Comparison of ENCODE assay signal across 8 cellular contexts in the genomic region with DNA sequence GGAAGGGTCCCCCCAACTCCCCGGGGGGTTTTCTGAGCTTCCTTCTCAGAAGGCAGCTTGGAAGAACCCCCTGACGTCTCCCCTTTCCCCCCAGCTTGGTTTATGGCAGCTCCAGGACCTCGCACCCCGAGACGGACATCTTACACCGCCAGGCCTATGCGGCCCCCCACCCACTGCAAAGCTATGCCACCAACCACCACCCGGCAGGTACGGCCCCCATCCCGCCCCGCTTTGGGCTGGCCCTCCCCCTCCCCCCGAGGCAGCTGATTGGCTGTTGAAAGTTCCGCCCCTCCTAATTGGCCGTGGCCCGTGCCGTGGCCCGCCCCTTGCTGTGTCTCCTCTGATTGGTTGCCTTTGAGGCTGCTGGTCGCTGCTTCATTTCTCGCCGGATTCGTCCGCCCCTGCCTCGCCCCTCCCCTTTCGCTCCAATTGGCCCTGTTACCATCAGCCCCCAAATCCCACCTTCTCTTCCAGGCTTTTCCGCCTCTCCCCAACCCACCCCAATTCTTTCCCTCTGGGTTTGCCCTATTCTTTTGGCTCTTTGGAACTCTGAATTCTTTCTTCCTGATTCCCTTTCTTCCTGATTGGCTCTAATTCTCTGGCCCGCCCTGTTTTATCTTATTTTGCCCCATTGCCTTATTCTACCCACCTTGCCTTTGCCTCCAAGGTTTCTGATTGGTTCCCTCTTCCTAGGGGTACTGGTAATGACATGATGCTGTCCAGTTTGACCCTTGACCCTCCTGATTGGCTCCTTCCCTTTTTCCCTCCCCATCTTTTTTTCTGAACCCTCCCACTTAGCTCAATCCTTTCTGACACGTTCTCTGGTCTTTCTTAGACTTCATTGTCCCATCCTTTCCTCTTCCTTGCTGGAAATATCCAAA. TPM values are rescaled to one million over a fixed set of nuclear protein-coding genes. Genes with fewer than 3 reads are reported as not detected.
DNase-seq lines count a peak whose midpoint lies in the region; ATAC-seq, FAIRE-seq and TF ChIP-seq lines count a peak whose summit lies in the region.

No MANE protein-coding gene starts in this region.

- peak; percentile 52 for ATAC-seq in HG02642 (IDR thresholded peaks at IDR 0.05; ENCODE audit: poor library complexity, unreplicated experiment)
- no peak for ATAC-seq in GM18858 (IDR thresholded peaks at IDR 0.05; ENCODE audit: unreplicated experiment)

- H2AFZ ChIP-seq in keratinocyte (ENCODE audit: control insufficient read depth, low read length) = peak overlapping the region; percentile 36

- peaks cover 6 to 17% of the 10 kb centered on the region in 2 experiments for H3K36me3 ChIP-seq in keratinocyte (ENCODE audit: control insufficient read depth in 2 of 2, extremely low read depth in 1 of 2, insufficient read depth in 2 of 2, low read length in 2 of 2)

- DNase-seq in NCI-H2171 treated with DMSO at 0.1 percent for 48 hours (lab: John Stamatoyannopoulos, UW) (peak; percentile 91), cerebellar cortex (ENCODE audit: low spot score) (peak; percentile 96), keratinocyte (ENCODE audit: low read depth, low spot score) (no peak)
- peak; percentile 92 for DNase-seq in activated CD4-positive, CD25-positive, alpha-beta regulatory T cell treated with anti-CD3 and anti-CD28 coated beads, Interleukin-2, amount 50 U/mL, for 72 hours
- DNase-seq in stimulated activated CD4-positive, alpha-beta T cell treated with anti-CD3 and anti-CD28 coated beads, Interleukin-12 subunit alpha, Interleukin-12 subunit beta, amount 100 ng/mL, for 24 hours (ENCODE audit: low read depth in 2 of 2) = peak; percentile 79 to 96

- H3K4me2 ChIP-seq in keratinocyte (ENCODE audit: control insufficient read depth, extremely low read depth, insufficient read depth, low read depth, low read length) = peak overlapping the region; percentile 98

- H3K79me2 ChIP-seq in keratinocyte (ENCODE audit: control insufficient read depth, insufficient read depth, low read length) = peaks cover 24% of the 10 kb centered on the region

- peak overlapping the region; percentile 89 for H3K9ac ChIP-seq in keratinocyte (ENCODE audit: control insufficient read depth, extremely low read depth, insufficient read depth, low read length)

- dilution Hi-C loops in keratinocyte (cut with MboI; ENCODE audit: extremely low pct_ligation_motif_present, low sequenced_read_pairs) = no loop called here

- H3K4me3 ChIP-seq in GM08714 (ENCODE audit: low read length) (peak overlapping the region; percentile 86), keratinocyte (ENCODE audit: control insufficient read depth in 2 of 3, extremely low read depth in 1 of 3, insufficient read depth in 2 of 3, low read depth in 1 of 3, low read length in 3 of 3) (peak overlapping the region; percentile 79 to 82 (median 81))

- no peaks in the 10 kb centered on the region for H3K9me1 ChIP-seq in keratinocyte (ENCODE audit: control insufficient read depth, extremely low read depth, insufficient read depth, low read length)

- no peaks in the 10 kb centered on the region for H3K27me3 ChIP-seq in keratinocyte (ENCODE audit: control insufficient read depth, extremely low read depth, insufficient read depth, low read length)

- peak; percentile 87 for FAIRE-seq in keratinocyte (lab: Jason Lieb, UNC)

- H3K9me3 ChIP-seq in keratinocyte (ENCODE audit: control insufficient read depth, low read depth, low read length) = no peaks in the 10 kb centered on the region

- peaks cover 18% of the 10 kb centered on the region for H3K4me1 ChIP-seq in keratinocyte (ENCODE audit: control insufficient read depth, extremely low read depth, insufficient read depth, low read length)

- no peak for TF ChIP-seq CTCF in keratinocyte (optimal IDR thresholded peaks at IDR 0.05 in 1 of 3, IDR thresholded peaks at IDR 0.05 in 1 of 3, conservative IDR thresholded peaks at IDR 0.05 in 1 of 3; ENCODE audit: extremely low read depth in 1 of 3, insufficient read depth in 2 of 3, low read length in 3 of 3)

- H4K20me1 ChIP-seq in keratinocyte (ENCODE audit: control insufficient read depth, extremely low read depth, insufficient read depth, low read length) = peaks cover 2% of the 10 kb centered on the region

- peak overlapping the region; percentile 90 for H3K27ac ChIP-seq in keratinocyte (ENCODE audit: control insufficient read depth, insufficient read depth, low read length)

RNA-seq across cellular contexts. Expression of a gene that starts 2.5 kb away (rescaled TPM):
- polyA plus RNA-seq in keratinocyte = 0.35 to 1.1 TPM (median 0.42 TPM) in 3 replicates
- 3.8 TPM for polyA plus RNA-seq in keratinocyte (2011; ENCODE audit: low read depth)
- 0.40 and 1.4 TPM in 2 replicates for polyA plus RNA-seq in keratinocyte (2011; cell fraction: cytosol; rRNA removed)
- 4.6 and 7.6 TPM in 2 replicates for polyA plus RNA-seq in keratinocyte (2011; cell fraction: nucleus; rRNA removed)
- 4.7 and 10.2 TPM in 2 replicates for polyA plus RNA-seq in keratinocyte (2012; ENCODE audit: low replicate concordance)
- 0.86 to 6.1 TPM (median 0.99 TPM) in 3 replicates for polyA minus RNA-seq in keratinocyte
- polyA minus RNA-seq in keratinocyte (2011; cell fraction: cytosol; rRNA and poly(A)+ RNA removed) = 3.8 TPM
- polyA minus RNA-seq in keratinocyte (2011; cell fraction: nucleus; rRNA and poly(A)+ RNA removed) = 5.1 and 5.4 TPM in 2 replicates

RNA-seq across cellular contexts. Expression of a gene that starts 12.4 kb away (rescaled TPM):
- polyA plus RNA-seq in keratinocyte = 5.2 to 7.5 TPM (median 5.3 TPM) in 3 replicates
- 1.6 TPM for polyA plus RNA-seq in keratinocyte (2011; ENCODE audit: low read depth)
- polyA plus RNA-seq in keratinocyte (2011; cell fraction: cytosol; rRNA removed) = 3.7 and 5.6 TPM in 2 replicates
- 8.5 and 9.8 TPM in 2 replicates for polyA plus RNA-seq in keratinocyte (2011; cell fraction: nucleus; rRNA removed)
- 6.4 and 7.6 TPM in 2 replicates for polyA plus RNA-seq in keratinocyte (2012; ENCODE audit: low replicate concordance)
- 1.8 to 4.1 TPM (median 3.2 TPM) in 3 replicates for polyA minus RNA-seq in keratinocyte
- 4.2 TPM for polyA minus RNA-seq in keratinocyte (2011; cell fraction: cytosol; rRNA and poly(A)+ RNA removed)
- polyA minus RNA-seq in keratinocyte (2011; cell fraction: nucleus; rRNA and poly(A)+ RNA removed) = 2.6 and 3.7 TPM in 2 replicates

RNA-seq across cellular contexts. Expression of a gene that starts 13.1 kb away (rescaled TPM):
- polyA plus RNA-seq in keratinocyte = 36.6 to 63.6 TPM (median 42.7 TPM) in 3 replicates
- polyA plus RNA-seq in keratinocyte (2011; ENCODE audit: low read depth) = 32.6 TPM
- 27.3 and 64.3 TPM in 2 replicates for polyA plus RNA-seq in keratinocyte (2011; cell fraction: cytosol; rRNA removed)
- polyA plus RNA-seq in keratinocyte (2011; cell fraction: nucleus; rRNA removed) = 59.7 and 72.5 TPM in 2 replicates
- polyA plus RNA-seq in keratinocyte (2012; ENCODE audit: low replicate concordance) = 47.6 and 59.5 TPM in 2 replicates
- polyA minus RNA-seq in keratinocyte = 53.5 to 99.5 TPM (median 61.1 TPM) in 3 replicates
- polyA minus RNA-seq in keratinocyte (2011; cell fraction: cytosol; rRNA and poly(A)+ RNA removed) = 64.5 TPM
- polyA minus RNA-seq in keratinocyte (2011; cell fraction: nucleus; rRNA and poly(A)+ RNA removed) = 19.3 and 27.6 TPM in 2 replicates

RNA-seq across cellular contexts. Expression of a gene that starts 46.5 kb away (rescaled TPM):
- 98.1 to 184 TPM (median 154 TPM) in 3 replicates for polyA plus RNA-seq in keratinocyte
- 25.4 TPM for polyA plus RNA-seq in keratinocyte (2011; ENCODE audit: low read depth)
- 133 and 285 TPM in 2 replicates for polyA plus RNA-seq in keratinocyte (2011; cell fraction: cytosol; rRNA removed)
- 68.6 and 95.3 TPM in 2 replicates for polyA plus RNA-seq in keratinocyte (2011; cell fraction: nucleus; rRNA removed)
- polyA plus RNA-seq in keratinocyte (2012; ENCODE audit: low replicate concordance) = 135 and 186 TPM in 2 replicates
- 51.3 to 172 TPM (median 95.8 TPM) in 3 replicates for polyA minus RNA-seq in keratinocyte
- polyA minus RNA-seq in keratinocyte (2011; cell fraction: cytosol; rRNA and poly(A)+ RNA removed) = 143 TPM
- 29.2 and 30.2 TPM in 2 replicates for polyA minus RNA-seq in keratinocyte (2011; cell fraction: nucleus; rRNA and poly(A)+ RNA removed)

RNA-seq across cellular contexts. Expression of a gene that starts 48.5 kb away (rescaled TPM):
- polyA plus RNA-seq in keratinocyte = 3.4 to 20.9 TPM (median 5.8 TPM) in 3 replicates
- 8.1 TPM for polyA plus RNA-seq in keratinocyte (2011; ENCODE audit: low read depth)
- polyA plus RNA-seq in keratinocyte (2011; cell fraction: cytosol; rRNA removed) = 4.5 and 13.0 TPM in 2 replicates
- polyA plus RNA-seq in keratinocyte (2011; cell fraction: nucleus; rRNA removed) = 17.6 and 26.5 TPM in 2 replicates
- 25.0 and 48.7 TPM in 2 replicates for polyA plus RNA-seq in keratinocyte (2012; ENCODE audit: low replicate concordance)
- polyA minus RNA-seq in keratinocyte = 4.9 to 27.9 TPM (median 6.3 TPM) in 3 replicates
- 19.8 TPM for polyA minus RNA-seq in keratinocyte (2011; cell fraction: cytosol; rRNA and poly(A)+ RNA removed)
- 11.6 and 17.6 TPM in 2 replicates for polyA minus RNA-seq in keratinocyte (2011; cell fraction: nucleus; rRNA and poly(A)+ RNA removed)
